ENCODE assay signal across 18 cellular contexts in the genomic region with DNA sequence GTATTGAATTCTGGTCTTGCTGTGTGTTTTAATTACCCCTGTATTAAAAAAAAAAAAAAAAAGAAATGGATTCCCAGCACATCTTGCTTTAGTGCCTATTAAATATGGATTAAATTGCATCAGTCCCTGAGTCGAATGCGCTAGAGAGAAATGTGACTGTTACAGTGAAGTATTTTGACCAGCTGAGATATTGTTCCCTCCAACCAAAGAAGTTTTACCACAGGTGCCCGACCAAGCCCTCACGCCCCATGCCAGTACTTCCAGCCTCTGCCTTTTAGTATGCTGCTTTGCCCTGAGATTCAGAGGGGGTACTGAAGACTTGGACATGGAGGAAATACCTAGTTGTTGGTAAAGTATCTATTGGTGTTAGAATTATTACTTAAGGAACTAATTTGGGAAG.
"Had no signal": no experiment of that assay in that cellular context is flagged by ENCODE, and none has a peak within 500 bp of the region (broad histone marks: within the 10 kb centered on the region; RNA-seq: fewer than 3 reads in every experiment).

No MANE protein-coding gene starts in this region.

- H3K27ac Mint-ChIP-seq: activated naive CD4-positive, alpha-beta T cell treated with anti-CD3 and anti-CD28 coated beads, Interleukin-2, amount 50 U/mL, for 72 hours; immature natural killer cell; natural killer cell; stimulated activated naive CD8-positive, alpha-beta T cell treated with anti-CD3 and anti-CD28 coated beads, Interleukin-15, Interleukin-2, amounts not matched to agents 100 ng/mL and 50 ng/mL, for 24 hours had no signal

- H3K27me3 ChIP-seq: foreskin keratinocyte, left lung, tibial artery had no signal

- H3K4me1 ChIP-seq: parathyroid adenoma had no signal

- H3K9me3 ChIP-seq: left lung, tibial artery had no signal

- H3K27me3 Mint-ChIP-seq: stimulated activated naive CD8-positive, alpha-beta T cell treated with anti-CD3 and anti-CD28 coated beads, Interleukin-15, Interleukin-2, amounts not matched to agents 100 ng/mL and 50 ng/mL, for 24 hours had no signal

- H3K9ac ChIP-seq: parathyroid adenoma had no signal

- FAIRE-seq: TTC549 had no signal

- ATAC-seq: activated naive CD4-positive, alpha-beta T cell treated with anti-CD3 and anti-CD28 coated beads, Interleukin-2, amount 50 U/mL, for 72 hours; foreskin keratinocyte; left lung; natural killer cell; right cardiac atrium had no signal

- DNase-seq: activated gamma-delta T cell treated with Interleukin-2 at 50 U/mL for 16 hours; activated T-cell treated with anti-CD3 and anti-CD28 coated beads, Interleukin-2, amount 50 U/mL, for 1 hour; aorta; central memory CD4-positive, alpha-beta T cell; effector memory CD4-positive, alpha-beta T cell; foreskin keratinocyte; immature natural killer cell; left lung; natural killer cell; right cardiac atrium; stimulated activated CD4-positive, alpha-beta T cell treated with anti-CD3 and anti-CD28 coated beads, Interleukin-1b, Interleukin-23, amount 100 ng/mL, for 48 hours; tibial artery; WERI-Rb-1 had no signal

- H3K4me3 Mint-ChIP-seq: immature natural killer cell; natural killer cell; stimulated activated naive CD8-positive, alpha-beta T cell treated with anti-CD3 and anti-CD28 coated beads, Interleukin-15, Interleukin-2, amounts not matched to agents 100 ng/mL and 50 ng/mL, for 24 hours had no signal

- H3K4me1 Mint-ChIP-seq: immature natural killer cell, natural killer cell had no signal

- H3K9me3 Mint-ChIP-seq: activated naive CD4-positive, alpha-beta T cell treated with anti-CD3 and anti-CD28 coated beads, Interleukin-2, amount 50 U/mL, for 72 hours; immature natural killer cell; natural killer cell; stimulated activated naive CD8-positive, alpha-beta T cell treated with anti-CD3 and anti-CD28 coated beads, Interleukin-15, Interleukin-2, amounts not matched to agents 100 ng/mL and 50 ng/mL, for 24 hours had no signal

- H3K79me2 ChIP-seq: parathyroid adenoma had no signal

- H3K27ac ChIP-seq: foreskin keratinocyte, parathyroid adenoma, tibial artery, WERI-Rb-1 had no signal

- H2AFZ ChIP-seq: parathyroid adenoma had no signal

- H3K4me3 ChIP-seq: left lung, lung, tibial artery had no signal
